ENCODE assay signal across 22 cellular contexts in genomic region chr5:81633471-81633870, GRCh38.
A peak's percentile ranks its signal among the peaks of the same experiment; 100 is the strongest.
DNase-seq lines count a peak whose midpoint lies in the region; TF ChIP-seq lines count a peak whose summit lies in the region.
"Had no signal": no experiment of that assay in that cellular context is flagged by ENCODE, and none has a peak within 500 bp of the region (broad histone marks: within the 10 kb centered on the region; RNA-seq: fewer than 3 reads in every experiment).

No MANE protein-coding gene starts in this region.

- H3K9ac ChIP-seq in BLaER1, result no peak overlapping the region
- no peak overlapping the region for H3K9ac ChIP-seq in OCI-LY1 (ENCODE audit: low read length)
- H3K9ac ChIP-seq: SK-N-SH had no signal

- no peak overlapping the region for H2AFZ ChIP-seq in OCI-LY1 (ENCODE audit: low read length)

- peaks cover 19% of the 10 kb centered on the region for H3K9me3 ChIP-seq in BLaER1
- H3K9me3 ChIP-seq in OCI-LY1 (ENCODE audit: low read length), result no peaks in the 10 kb centered on the region
- H3K9me3 ChIP-seq: A549, MG63, SK-N-SH had no signal

- H3K4me3 ChIP-seq in BLaER1, result no peak overlapping the region
- no peak overlapping the region for H3K4me3 ChIP-seq in GM06990 (replicated peaks; ENCODE audit: low read depth, low read length)
- no peak overlapping the region; the same call in none of the 2 replicates for H3K4me3 ChIP-seq in Jurkat, Clone E6-1 (ENCODE audit: low read length)
- no peak overlapping the region for H3K4me3 ChIP-seq in OCI-LY1 (ENCODE audit: low read depth, low read length, poor library complexity, severe bottlenecking)
- H3K4me3 ChIP-seq: A549, MG63 had no signal

- H3K4me1 Mint-ChIP-seq in activated T-helper 1 cell treated with anti-CD3 and anti-CD28 coated beads, Interleukin-12 subunit alpha, Interleukin-12 subunit beta, Interleukin-2, Interleukin-4 antibody, amounts not matched to agents 30 ng/mL and 10 ng/mL and 1 ng/mL, durations not matched to agents 14 hours and 24 hours and 36 hours (ENCODE audit: low read depth), result peaks cover 3% of the 10 kb centered on the region
- peaks cover 9% of the 10 kb centered on the region for H3K4me1 Mint-ChIP-seq in activated T-cell treated with anti-CD3 and anti-CD28 coated beads, Interleukin-2, amount 50 U/mL, for 24 hours (ENCODE audit: low read depth)

- H3K4me2 ChIP-seq in BLaER1 (peak overlapping the region; percentile 79), OCI-LY1 (ENCODE audit: low read length) (0 out of 2 replicates have a peak overlapping the region, but pooled peaks have one; percentile 10)
- H3K4me2 ChIP-seq: A549, SK-N-SH had no signal

- no peak overlapping the region for H3K4me3 Mint-ChIP-seq in activated T-helper 1 cell treated with anti-CD3 and anti-CD28 coated beads, Interleukin-12 subunit alpha, Interleukin-12 subunit beta, Interleukin-2, Interleukin-4 antibody, amounts not matched to agents 30 ng/mL and 10 ng/mL and 1 ng/mL, durations not matched to agents 14 hours and 24 hours and 36 hours
- no peak overlapping the region for H3K4me3 Mint-ChIP-seq in activated T-cell treated with anti-CD3 and anti-CD28 coated beads, Interleukin-2, amount 50 U/mL, for 24 hours
- H3K4me3 Mint-ChIP-seq: CD8-positive, alpha-beta T cell; T-cell had no signal

- no peaks in the 10 kb centered on the region for H3K9me3 Mint-ChIP-seq in activated T-helper 1 cell treated with anti-CD3 and anti-CD28 coated beads, Interleukin-12 subunit alpha, Interleukin-12 subunit beta, Interleukin-2, Interleukin-4 antibody, amounts not matched to agents 30 ng/mL and 10 ng/mL and 1 ng/mL, durations not matched to agents 14 hours and 24 hours and 36 hours
- no peaks in the 10 kb centered on the region for H3K9me3 Mint-ChIP-seq in activated T-cell treated with anti-CD3 and anti-CD28 coated beads, Interleukin-2, amount 50 U/mL, for 24 hours
- H3K9me3 Mint-ChIP-seq: CD8-positive, alpha-beta T cell had no signal

- intact Hi-C loops in activated T-helper 1 cell treated with anti-CD3 and anti-CD28 coated beads, Interleukin-12 subunit alpha, Interleukin-12 subunit beta, Interleukin-2, Interleukin-4 antibody, amounts not matched to agents 30 ng/mL and 10 ng/mL and 1 ng/mL, durations not matched to agents 14 hours and 24 hours and 36 hours (cut with micrococcal nuclease), result loop anchor here (5.0 to 10.0 kb wide), 4 partner anchors 121 to 339 kb away; partner anchors contain the start of gene ATG10

- peaks cover 3% of the 10 kb centered on the region for H3K36me3 Mint-ChIP-seq in activated T-helper 1 cell treated with anti-CD3 and anti-CD28 coated beads, Interleukin-12 subunit alpha, Interleukin-12 subunit beta, Interleukin-2, Interleukin-4 antibody, amounts not matched to agents 30 ng/mL and 10 ng/mL and 1 ng/mL, durations not matched to agents 14 hours and 24 hours and 36 hours (ENCODE audit: low read depth)
- H3K36me3 Mint-ChIP-seq in activated T-cell treated with anti-CD3 and anti-CD28 coated beads, Interleukin-2, amount 50 U/mL, for 24 hours (ENCODE audit: low read depth), result peaks cover 21% of the 10 kb centered on the region

- H3K27ac Mint-ChIP-seq in activated T-helper 1 cell treated with anti-CD3 and anti-CD28 coated beads, Interleukin-12 subunit alpha, Interleukin-12 subunit beta, Interleukin-2, Interleukin-4 antibody, amounts not matched to agents 30 ng/mL and 10 ng/mL and 1 ng/mL, durations not matched to agents 14 hours and 24 hours and 36 hours, result no peak overlapping the region
- H3K27ac Mint-ChIP-seq in activated T-cell treated with anti-CD3 and anti-CD28 coated beads, Interleukin-2, amount 50 U/mL, for 24 hours, result no peak overlapping the region
- H3K27ac Mint-ChIP-seq: CD8-positive, alpha-beta T cell; T-cell had no signal

- H3K36me3 ChIP-seq in BLaER1 (peaks cover 45% of the 10 kb centered on the region), GM06990 (ENCODE audit: control insufficient read depth, insufficient read depth, low read length) (no peaks in the 10 kb centered on the region), OCI-LY1 (ENCODE audit: insufficient read depth, low read length) (peaks cover 35% of the 10 kb centered on the region)
- H3K36me3 ChIP-seq: MG63 had no signal

- H3K79me2 ChIP-seq in OCI-LY1 (ENCODE audit: insufficient read depth, low read length), result no peaks in the 10 kb centered on the region

- H3K9me2 ChIP-seq in OCI-LY1 (ENCODE audit: low read depth, low read length), result no peaks in the 10 kb centered on the region
- H3K9me2 ChIP-seq: SK-N-SH had no signal

- H3K27me3 ChIP-seq in BLaER1, result no peaks in the 10 kb centered on the region
- no peaks in the 10 kb centered on the region for H3K27me3 ChIP-seq in GM06990 (replicated peaks; ENCODE audit: control insufficient read depth, insufficient read depth, low read length)
- H3K27me3 ChIP-seq in OCI-LY1 (ENCODE audit: insufficient read depth, low read length), result no peaks in the 10 kb centered on the region
- H3K27me3 ChIP-seq: MG63 had no signal

- H4K20me1 ChIP-seq in BLaER1, result no peaks in the 10 kb centered on the region
- no peaks in the 10 kb centered on the region for H4K20me1 ChIP-seq in OCI-LY1 (ENCODE audit: insufficient read depth, low read length)

- no peaks in the 10 kb centered on the region for H3K27me3 Mint-ChIP-seq in activated T-helper 1 cell treated with anti-CD3 and anti-CD28 coated beads, Interleukin-12 subunit alpha, Interleukin-12 subunit beta, Interleukin-2, Interleukin-4 antibody, amounts not matched to agents 30 ng/mL and 10 ng/mL and 1 ng/mL, durations not matched to agents 14 hours and 24 hours and 36 hours (ENCODE audit: insufficient read depth)
- no peaks in the 10 kb centered on the region for H3K27me3 Mint-ChIP-seq in activated T-cell treated with anti-CD3 and anti-CD28 coated beads, Interleukin-2, amount 50 U/mL, for 24 hours
- H3K27me3 Mint-ChIP-seq: T-cell had no signal

- peaks cover 81% of the 10 kb centered on the region for H3K4me1 ChIP-seq in BLaER1
- H3K4me1 ChIP-seq in OCI-LY1 (ENCODE audit: insufficient read depth, low read length, severe bottlenecking), result peaks cover 53% of the 10 kb centered on the region
- H3K4me1 ChIP-seq: A549 had no signal

- TF ChIP-seq CTCF in GM06990 (IDR thresholded peaks at IDR 0.05; ENCODE audit: insufficient read depth, low read length, poor library complexity, severe bottlenecking) (no peak), OCI-LY1 (IDR thresholded peaks at IDR 0.05; ENCODE audit: low read length) (no peak)

- peak; percentile 25 for DNase-seq in GM06990 (ENCODE audit: extremely low read depth, insufficient read length)
- DNase-seq in Jurkat, Clone E6-1 (ENCODE audit: low read depth, low spot score), result peak; percentile 82
- no peak for DNase-seq in activated T-helper 1 cell treated with anti-CD3 and anti-CD28 coated beads, Interleukin-12 subunit alpha, Interleukin-12 subunit beta, Interleukin-2, Interleukin-4 antibody, amounts not matched to agents 30 ng/mL and 10 ng/mL and 1 ng/mL, durations not matched to agents 14 hours and 24 hours and 36 hours (ENCODE audit: low spot score)
- no peak for DNase-seq in activated T-cell treated with anti-CD3 and anti-CD28 coated beads, Interleukin-2, amount 50 U/mL, for 24 hours
- DNase-seq in activated naive CD4-positive, alpha-beta T cell (lab: John Stamatoyannopoulos, UW), result no peak
- no peak for DNase-seq in activated CD4-positive, alpha-beta T cell treated with anti-CD3 and anti-CD28 coated beads, Interleukin-2, amount 50 U/mL, for 1 hour
- DNase-seq: CD8-positive, alpha-beta T cell; DMS53; Karpas-422; MG63; NCI-H1092; NCI-H1436 treated with DMSO at 0.1 percent for 48 hours; NCI-H446 treated with DMSO at 0.1 percent for 48 hours; NCI-H774; PC-3; RPMI8226; SHP77 treated with DMSO at 0.1 percent for 48 hours; SK-N-SH; T-cell had no signal

- H3F3A ChIP-seq in OCI-LY1 (ENCODE audit: insufficient read depth, low read length), result no peaks in the 10 kb centered on the region

- H3K27ac ChIP-seq in BLaER1 (peak overlapping the region; percentile 82), OCI-LY1 (ENCODE audit: low read depth, low read length, poor library complexity, severe bottlenecking) (peak overlapping the region; percentile 82)
- H3K27ac ChIP-seq: A549 had no signal

Comparison
In these comparisons a context has a peak if more than half of its experiments do, and no peak if none do; other contexts are left out.
1. DNase-seq: peak in GM06990 (single experiment) and Jurkat, Clone E6-1 (single experiment); none in activated T-helper 1 cell treated with anti-CD3 and anti-CD28 coated beads, Interleukin-12 subunit alpha, Interleukin-12 subunit beta, Interleukin-2, Interleukin-4 antibody, amounts not matched to agents 30 ng/mL and 10 ng/mL and 1 ng/mL, durations not matched to agents 14 hours and 24 hours and 36 hours (single experiment), activated T-cell treated with anti-CD3 and anti-CD28 coated beads, Interleukin-2, amount 50 U/mL, for 24 hours (single experiment), activated naive CD4-positive, alpha-beta T cell (0 of 4) and activated CD4-positive, alpha-beta T cell treated with anti-CD3 and anti-CD28 coated beads, Interleukin-2, amount 50 U/mL, for 1 hour (single experiment).